Comparison of ENCODE assay signal across 12 cellular contexts in genomic region chr11:114307524-114308203, GRCh38. TPM values are rescaled to one million over a fixed set of nuclear protein-coding genes. Genes with fewer than 3 reads are reported as not detected.
DNase-seq lines count a peak whose midpoint lies in the region; ATAC-seq, FAIRE-seq and TF ChIP-seq lines count a peak whose summit lies in the region.
"Had no signal": no experiment of that assay in that cellular context is flagged by ENCODE, and none has a peak within 500 bp of the region (broad histone marks: within the 10 kb centered on the region; RNA-seq: fewer than 3 reads in every experiment).

No MANE protein-coding gene starts in this region.

- H3K27me3 Mint-ChIP-seq in osteocyte (ENCODE audit: unreplicated experiment), result no peaks in the 10 kb centered on the region
- peaks cover 9 to 43% (median 32%) of the 10 kb centered on the region in 5 donors for H3K27me3 Mint-ChIP-seq in naive thymus-derived CD8-positive, alpha-beta T cell
- peaks cover 48% of the 10 kb centered on the region for H3K27me3 Mint-ChIP-seq in CD8-positive, alpha-beta T cell (ENCODE audit: low read depth)

- H3K36me3 Mint-ChIP-seq in osteocyte (ENCODE audit: unreplicated experiment), result peaks cover 10% of the 10 kb centered on the region
- H3K36me3 Mint-ChIP-seq in naive thymus-derived CD8-positive, alpha-beta T cell, result no peaks in the 10 kb centered on the region
- no peaks in the 10 kb centered on the region for H3K36me3 Mint-ChIP-seq in CD8-positive, alpha-beta T cell
- H3K36me3 Mint-ChIP-seq: CD8-positive, alpha-beta memory T cell; stimulated activated effector memory CD8-positive, alpha-beta T cell treated with anti-CD3 and anti-CD28 coated beads, Interleukin-12 subunit alpha, Interleukin-12 subunit beta, amount 100 ng/mL, for 72 hours had no signal

- POLR2A ChIA-PET in naive thymus-derived CD8-positive, alpha-beta T cell (lab: Charles Lee), result no interaction called here
- POLR2A ChIA-PET in CD8-positive, alpha-beta T cell (lab: Charles Lee), result no interaction called here

- H3K4me3 Mint-ChIP-seq in osteocyte (ENCODE audit: unreplicated experiment), result peak overlapping the region; percentile 24
- no peak overlapping the region for H3K4me3 Mint-ChIP-seq in naive thymus-derived CD8-positive, alpha-beta T cell
- H3K4me3 Mint-ChIP-seq in CD8-positive, alpha-beta T cell, result no peak overlapping the region
- H3K4me3 Mint-ChIP-seq: CD8-positive, alpha-beta memory T cell; stimulated activated effector memory CD8-positive, alpha-beta T cell treated with anti-CD3 and anti-CD28 coated beads, Interleukin-12 subunit alpha, Interleukin-12 subunit beta, amount 100 ng/mL, for 72 hours had no signal

- FAIRE-seq in RCC 7860 (lab: Jason Lieb, UNC), result peak; percentile 89

- H3K36me3 ChIP-seq in CD8-positive, alpha-beta T cell (ENCODE audit: insufficient read depth, low read length), result no peaks in the 10 kb centered on the region

- H3K9me3 Mint-ChIP-seq in osteocyte (ENCODE audit: unreplicated experiment), result no peaks in the 10 kb centered on the region
- peaks cover 0 to 14% (median 0%) of the 10 kb centered on the region in 9 donors for H3K9me3 Mint-ChIP-seq in naive thymus-derived CD8-positive, alpha-beta T cell
- H3K9me3 Mint-ChIP-seq in CD8-positive, alpha-beta T cell, result no peaks in the 10 kb centered on the region
- H3K9me3 Mint-ChIP-seq: stimulated activated effector memory CD8-positive, alpha-beta T cell treated with anti-CD3 and anti-CD28 coated beads, Interleukin-12 subunit alpha, Interleukin-12 subunit beta, amount 100 ng/mL, for 72 hours had no signal

- H3K27me3 ChIP-seq in CD8-positive, alpha-beta T cell (ENCODE audit: insufficient read depth, low read length), result no peaks in the 10 kb centered on the region

- CTCF ChIA-PET in CD8-positive, alpha-beta T cell (lab: Charles Lee), result interaction anchor here (0.6 to 1.6 kb wide), 2 partner anchors 147 to 412 kb away, joined by 3 to 4 read pairs; no protein-coding TSS in a partner anchor

- DNase-seq in AG09309 (ENCODE audit: low read depth) (peak; percentile 94), RCC 7860 (ENCODE audit: low spot score) (peak; percentile 85), fibroblast of peridontal ligament (ENCODE audit: extremely low read depth) (peak; percentile 96), osteocyte (ENCODE audit: extremely low spot score, unreplicated experiment) (no peak), GM19238 (ENCODE audit: insufficient read length, low spot score) (no peak), 8988T (no peak)
- DNase-seq in naive thymus-derived CD8-positive, alpha-beta T cell, result no peak
- no peak for DNase-seq in CD8-positive, alpha-beta T cell
- DNase-seq: CD8-positive, alpha-beta memory T cell had no signal

- intact Hi-C loops in CD8-positive, alpha-beta T cell (cut with DNase I, micrococcal nuclease), result no loop called here

- TF ChIP-seq CTCF in AG09309 (IDR thresholded peaks at IDR 0.05; ENCODE audit: control insufficient read depth, insufficient read depth, low read depth, low read length, missing control alignments) (no peak), osteocyte (IDR thresholded peaks at IDR 0.05) (no peak)
- TF ChIP-seq CTCF in CD8-positive, alpha-beta T cell (IDR thresholded peaks at IDR 0.05), result no peak

- H3K4me3 ChIP-seq in AG09309 (ENCODE audit: control insufficient read depth, low read depth, low read length), result peak overlapping the region; percentile 31
- H3K4me3 ChIP-seq in CD8-positive, alpha-beta T cell (ENCODE audit: low read depth, low read length), result no peak overlapping the region

- H3K9me3 ChIP-seq in CD8-positive, alpha-beta T cell (ENCODE audit: low read length), result no peaks in the 10 kb centered on the region

- H3K4me1 Mint-ChIP-seq in osteocyte (ENCODE audit: unreplicated experiment), result peaks cover 26% of the 10 kb centered on the region
- H3K4me1 Mint-ChIP-seq in naive thymus-derived CD8-positive, alpha-beta T cell, result peaks cover 0 to 7% (median 1%) of the 10 kb centered on the region in 4 donors
- no peaks in the 10 kb centered on the region for H3K4me1 Mint-ChIP-seq in CD8-positive, alpha-beta T cell (ENCODE audit: low read depth)
- H3K4me1 Mint-ChIP-seq: CD8-positive, alpha-beta memory T cell; stimulated activated effector memory CD8-positive, alpha-beta T cell treated with anti-CD3 and anti-CD28 coated beads, Interleukin-12 subunit alpha, Interleukin-12 subunit beta, amount 100 ng/mL, for 72 hours had no signal

- H3K27ac Mint-ChIP-seq in osteocyte (ENCODE audit: unreplicated experiment), result peak overlapping the region; percentile 81
- no peak overlapping the region for H3K27ac Mint-ChIP-seq in naive thymus-derived CD8-positive, alpha-beta T cell
- H3K27ac Mint-ChIP-seq in CD8-positive, alpha-beta T cell, result no peak overlapping the region
- H3K27ac Mint-ChIP-seq: CD8-positive, alpha-beta memory T cell; stimulated activated effector memory CD8-positive, alpha-beta T cell treated with anti-CD3 and anti-CD28 coated beads, Interleukin-12 subunit alpha, Interleukin-12 subunit beta, amount 100 ng/mL, for 72 hours had no signal

- ATAC-seq in naive thymus-derived CD8-positive, alpha-beta T cell, result no peak
- no peak for ATAC-seq in CD8-positive, alpha-beta T cell
- ATAC-seq: stimulated activated effector memory CD8-positive, alpha-beta T cell treated with anti-CD3 and anti-CD28 coated beads, Interleukin-12 subunit alpha, Interleukin-12 subunit beta, amount 100 ng/mL, for 72 hours had no signal

- no peak overlapping the region for H3K27ac ChIP-seq in CD8-positive, alpha-beta T cell (ENCODE audit: low read depth, low read length)

- no peaks in the 10 kb centered on the region for H3K4me1 ChIP-seq in CD8-positive, alpha-beta T cell (ENCODE audit: insufficient read depth, low read length)

RNA-seq across cellular contexts. Expression of gene NNMT, which starts 11.5 kb away (rescaled TPM):
- 65.4 and 79.5 TPM in 2 replicates for total RNA-seq in osteocyte
- total RNA-seq in naive thymus-derived CD8-positive, alpha-beta T cell, result not detected
- polyA plus RNA-seq in naive thymus-derived CD8-positive, alpha-beta T cell, result not detected
- not detected for total RNA-seq in CD8-positive, alpha-beta T cell
- total RNA-seq: activated CD8-positive, alpha-beta memory T cell treated with anti-CD3 and anti-CD28 coated beads for 36 hours; CD8-positive, alpha-beta memory T cell had no signal
- polyA plus RNA-seq: CD8-positive, alpha-beta memory T cell; neural cell had no signal

Comparison
In these comparisons a context has a peak if more than half of its experiments do, and no peak if none do; other contexts are left out.
1. DNase-seq: peak in AG09309 (single experiment), RCC 7860 (single experiment) and fibroblast of peridontal ligament (single experiment); none in osteocyte (single experiment), naive thymus-derived CD8-positive, alpha-beta T cell (0 of 10), GM19238 (single experiment), 8988T (single experiment) and CD8-positive, alpha-beta T cell (0 of 7).
2. RNA of gene NNMT, which starts 11.5 kb away (total RNA-seq): 65.4 to 79.5 TPM in osteocyte; not detected in CD8-positive, alpha-beta T cell and not detected in naive thymus-derived CD8-positive, alpha-beta T cell; every median in the first group is over 10 times any median in the second.